Comparison of ENCODE assay signal across 20 cellular contexts in the genomic region with DNA sequence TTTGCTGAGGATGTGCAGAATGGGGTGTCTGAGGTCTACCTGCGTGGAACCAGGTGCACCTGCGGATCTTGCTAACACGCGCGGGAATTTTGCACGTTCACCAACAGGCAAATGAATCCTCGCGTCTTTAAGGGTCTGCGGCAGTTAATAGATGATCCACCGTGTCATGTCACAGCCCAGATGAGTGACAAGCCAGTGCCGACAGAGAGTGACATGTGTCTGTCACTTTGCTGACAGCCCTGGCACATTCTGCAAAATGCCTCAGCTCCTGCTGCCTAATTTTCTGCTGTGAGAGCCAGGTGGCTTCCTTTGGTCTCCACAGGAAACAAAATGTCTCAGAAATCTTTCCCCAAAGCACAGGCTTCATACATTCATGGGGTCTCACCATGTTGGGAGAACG. TPM values are rescaled to one million over a fixed set of nuclear protein-coding genes. Genes with fewer than 3 reads are reported as not detected.
DNase-seq lines count a peak whose midpoint lies in the region; ATAC-seq and TF ChIP-seq lines count a peak whose summit lies in the region.
"Had no signal": no experiment of that assay in that cellular context is flagged by ENCODE, and none has a peak within 500 bp of the region (broad histone marks: within the 10 kb centered on the region; RNA-seq: fewer than 3 reads in every experiment).

No MANE protein-coding gene starts in this region.

- in situ Hi-C loops in KBM-7 (cut with MboI; ENCODE audit: low pct_unique_long_range_greater_than_20kb, low sequenced_read_pairs): no loop called here

- intact Hi-C loops in activated naive CD4-positive, alpha-beta T cell treated with anti-CD3 and anti-CD28 coated beads for 36 hours (cut with micrococcal nuclease): loop anchor here (5.0 kb wide), 1 partner anchor 588 kb away; no protein-coding TSS in a partner anchor

- H2AFZ ChIP-seq in neural progenitor cell (replicated peaks): no peak overlapping the region
- H2AFZ ChIP-seq: GM23248 had no signal

- ATAC-seq in activated CD8-positive, alpha-beta T cell treated with anti-CD3 and anti-CD28 coated beads, Interleukin-2, amount 10 ng/mL, durations not matched to agents 7 days and 5 days: peak; percentile 38
- ATAC-seq: PC-3 had no signal

- H3K36me3 Mint-ChIP-seq in activated naive CD4-positive, alpha-beta T cell treated with anti-CD3 and anti-CD28 coated beads for 36 hours (ENCODE audit: low read depth): no peaks in the 10 kb centered on the region
- no peaks in the 10 kb centered on the region for H3K36me3 Mint-ChIP-seq in activated CD8-positive, alpha-beta T cell treated with anti-CD3 and anti-CD28 coated beads, Interleukin-2, amount 10 ng/mL, durations not matched to agents 7 days and 5 days (ENCODE audit: low read depth)
- no peaks in the 10 kb centered on the region for H3K36me3 Mint-ChIP-seq in neural progenitor cell
- H3K36me3 Mint-ChIP-seq in CD8-positive, alpha-beta memory T cell: no peaks in the 10 kb centered on the region
- H3K36me3 Mint-ChIP-seq: CD4-positive, CD25-positive, alpha-beta regulatory T cell had no signal

- H3K9me3 ChIP-seq in neural progenitor cell (ENCODE audit: low read depth): no peaks in the 10 kb centered on the region
- peaks cover 5% of the 10 kb centered on the region for H3K9me3 ChIP-seq in CD8-positive, alpha-beta memory T cell (ENCODE audit: low read length)

- POLR2A ChIA-PET in activated CD8-positive, alpha-beta T cell treated with anti-CD3 and anti-CD28 coated beads, Interleukin-2, amount 10 ng/mL, durations not matched to agents 7 days and 5 days (lab: Charles Lee): no interaction called here
- POLR2A ChIA-PET in CD8-positive, alpha-beta memory T cell (lab: Charles Lee): no interaction called here

- H3K27me3 ChIP-seq in neural progenitor cell: peaks cover 28% of the 10 kb centered on the region
- no peaks in the 10 kb centered on the region for H3K27me3 ChIP-seq in CD8-positive, alpha-beta memory T cell (ENCODE audit: insufficient read depth, low read length, poor library complexity, severe bottlenecking)
- H3K27me3 ChIP-seq: SJSA1 had no signal

- H3K27ac ChIP-seq in neural progenitor cell: no peak overlapping the region
- H3K27ac ChIP-seq in CD8-positive, alpha-beta memory T cell (ENCODE audit: low read depth, low read length): no peak overlapping the region
- H3K27ac ChIP-seq: GM23248, SJSA1 had no signal

- no peak for TF ChIP-seq CTCF in neural progenitor cell (IDR thresholded peaks at IDR 0.05)

- peak; percentile 10 for DNase-seq in activated naive CD4-positive, alpha-beta T cell treated with anti-CD3 and anti-CD28 coated beads for 36 hours
- DNase-seq in activated naive CD4-positive, alpha-beta T cell treated with Interleukin-2 at 50 U/mL for 16 hours: no peak
- DNase-seq in KBM-7 (peak; percentile 56), neural progenitor cell (ENCODE audit: low spot score) (peak; percentile 11), NCI-H2029 (lab: John Stamatoyannopoulos, UW) (no peak), NCI-H1105 (lab: John Stamatoyannopoulos, UW) (no peak)
- peak; percentile 48 for DNase-seq in activated CD8-positive, alpha-beta T cell treated with anti-CD3 and anti-CD28 coated beads, Interleukin-2, amount 10 ng/mL, durations not matched to agents 7 days and 5 days
- DNase-seq in CD8-positive, alpha-beta memory T cell: no peak
- DNase-seq: ACHN, DMS79 treated with DMSO at 0.1 percent for 48 hours, GDM1, GM23248, Karpas-422, MM.1S, NCI-H1417 treated with DMSO at 0.1 percent for 48 hours, NCI-H2029 treated with DMSO at 0.1 percent for 48 hours, NCI-H524, PC-3 had no signal

- no peak overlapping the region for H3K4me3 Mint-ChIP-seq in activated naive CD4-positive, alpha-beta T cell treated with anti-CD3 and anti-CD28 coated beads for 36 hours
- no peak overlapping the region for H3K4me3 Mint-ChIP-seq in activated CD8-positive, alpha-beta T cell treated with anti-CD3 and anti-CD28 coated beads, Interleukin-2, amount 10 ng/mL, durations not matched to agents 7 days and 5 days
- no peak overlapping the region for H3K4me3 Mint-ChIP-seq in neural progenitor cell
- no peak overlapping the region for H3K4me3 Mint-ChIP-seq in CD8-positive, alpha-beta memory T cell

- CTCF ChIA-PET in activated naive CD4-positive, alpha-beta T cell treated with anti-CD3 and anti-CD28 coated beads for 36 hours (lab: Charles Lee): no interaction called here
- CTCF ChIA-PET in activated CD8-positive, alpha-beta T cell treated with anti-CD3 and anti-CD28 coated beads, Interleukin-2, amount 10 ng/mL, durations not matched to agents 7 days and 5 days (lab: Charles Lee): no interaction called here
- CTCF ChIA-PET in CD8-positive, alpha-beta memory T cell (lab: Charles Lee): no interaction called here

- H3K27ac Mint-ChIP-seq in activated naive CD4-positive, alpha-beta T cell treated with anti-CD3 and anti-CD28 coated beads for 36 hours: no peak overlapping the region
- H3K27ac Mint-ChIP-seq in activated CD8-positive, alpha-beta T cell treated with anti-CD3 and anti-CD28 coated beads, Interleukin-2, amount 10 ng/mL, durations not matched to agents 7 days and 5 days: no peak overlapping the region
- H3K27ac Mint-ChIP-seq in neural progenitor cell: no peak overlapping the region
- H3K27ac Mint-ChIP-seq in CD8-positive, alpha-beta memory T cell: no peak overlapping the region
- H3K27ac Mint-ChIP-seq: CD4-positive, CD25-positive, alpha-beta regulatory T cell had no signal

- no peak overlapping the region for H3K4me2 ChIP-seq in neural progenitor cell

- H3K4me1 ChIP-seq in neural progenitor cell: no peaks in the 10 kb centered on the region
- no peaks in the 10 kb centered on the region for H3K4me1 ChIP-seq in CD8-positive, alpha-beta memory T cell (ENCODE audit: insufficient read depth, low read length)
- H3K4me1 ChIP-seq: SJSA1 had no signal

- no peak overlapping the region for H3K4me3 ChIP-seq in neural progenitor cell
- H3K4me3 ChIP-seq in CD8-positive, alpha-beta memory T cell (ENCODE audit: low read length): no peak overlapping the region
- H3K4me3 ChIP-seq: GM23248, SJSA1 had no signal

- peaks cover 20% of the 10 kb centered on the region for H3F3A ChIP-seq in neural progenitor cell (ENCODE audit: low read depth)

- no peaks in the 10 kb centered on the region for H3K79me2 ChIP-seq in neural progenitor cell (ENCODE audit: low read depth)

- H3K36me3 ChIP-seq in neural progenitor cell: no peaks in the 10 kb centered on the region
- H3K36me3 ChIP-seq in CD8-positive, alpha-beta memory T cell (ENCODE audit: insufficient read depth, low read length): no peaks in the 10 kb centered on the region
- H3K36me3 ChIP-seq: SJSA1 had no signal

- H3K27me3 Mint-ChIP-seq in activated naive CD4-positive, alpha-beta T cell treated with anti-CD3 and anti-CD28 coated beads for 36 hours (ENCODE audit: low read depth): peaks cover 7% of the 10 kb centered on the region
- H3K27me3 Mint-ChIP-seq in activated CD8-positive, alpha-beta T cell treated with anti-CD3 and anti-CD28 coated beads, Interleukin-2, amount 10 ng/mL, durations not matched to agents 7 days and 5 days (ENCODE audit: low read depth): no peaks in the 10 kb centered on the region
- H3K27me3 Mint-ChIP-seq in neural progenitor cell (ENCODE audit: insufficient read depth, low read depth): peaks cover 12% of the 10 kb centered on the region
- peaks cover 0 to 2% of the 10 kb centered on the region in 2 donors for H3K27me3 Mint-ChIP-seq in CD8-positive, alpha-beta memory T cell
- H3K27me3 Mint-ChIP-seq: CD4-positive, CD25-positive, alpha-beta regulatory T cell had no signal

- H3K9ac ChIP-seq in neural progenitor cell: no peak overlapping the region
- H3K9ac ChIP-seq: GM23248 had no signal

- H4K20me1 ChIP-seq in neural progenitor cell (ENCODE audit: low read depth): no peaks in the 10 kb centered on the region

- peaks cover 8% of the 10 kb centered on the region for H3K9me3 Mint-ChIP-seq in activated naive CD4-positive, alpha-beta T cell treated with anti-CD3 and anti-CD28 coated beads for 36 hours
- peaks cover 3% of the 10 kb centered on the region for H3K9me3 Mint-ChIP-seq in activated CD8-positive, alpha-beta T cell treated with anti-CD3 and anti-CD28 coated beads, Interleukin-2, amount 10 ng/mL, durations not matched to agents 7 days and 5 days (ENCODE audit: insufficient read depth)
- H3K9me3 Mint-ChIP-seq in neural progenitor cell: no peaks in the 10 kb centered on the region
- peaks cover 0 to 11% (median 5%) of the 10 kb centered on the region in 5 donors for H3K9me3 Mint-ChIP-seq in CD8-positive, alpha-beta memory T cell

- no peaks in the 10 kb centered on the region for H3K4me1 Mint-ChIP-seq in activated naive CD4-positive, alpha-beta T cell treated with anti-CD3 and anti-CD28 coated beads for 36 hours (ENCODE audit: low read depth)
- no peaks in the 10 kb centered on the region for H3K4me1 Mint-ChIP-seq in activated CD8-positive, alpha-beta T cell treated with anti-CD3 and anti-CD28 coated beads, Interleukin-2, amount 10 ng/mL, durations not matched to agents 7 days and 5 days (ENCODE audit: low read depth)
- H3K4me1 Mint-ChIP-seq in neural progenitor cell: no peaks in the 10 kb centered on the region
- no peaks in the 10 kb centered on the region for H3K4me1 Mint-ChIP-seq in CD8-positive, alpha-beta memory T cell
- H3K4me1 Mint-ChIP-seq: CD4-positive, CD25-positive, alpha-beta regulatory T cell had no signal

RNA-seq across cellular contexts. Expression of a gene that starts 56.2 kb away (rescaled TPM):
- not detected for total RNA-seq in activated naive CD4-positive, alpha-beta T cell treated with anti-CD3 and anti-CD28 coated beads for 36 hours
- not detected for total RNA-seq in activated CD8-positive, alpha-beta T cell treated with anti-CD3 and anti-CD28 coated beads, Interleukin-2, amount 10 ng/mL, durations not matched to agents 7 days and 5 days
- total RNA-seq in neural progenitor cell (ENCODE audit: low replicate concordance): not detected in 2 replicates
- not detected for total RNA-seq in CD8-positive, alpha-beta memory T cell
- polyA plus RNA-seq in CD8-positive, alpha-beta memory T cell: not detected
- total RNA-seq: CD4-positive, CD25-positive, alpha-beta regulatory T cell; GM23248; PC-3; SJSA1 had no signal
- polyA plus RNA-seq: CD4-positive, CD25-positive, alpha-beta regulatory T cell; GM23248 had no signal

Comparison
In these comparisons a context has a peak if more than half of its experiments do, and no peak if none do; other contexts are left out.
1. DNase-seq: peak in activated naive CD4-positive, alpha-beta T cell treated with anti-CD3 and anti-CD28 coated beads for 36 hours (single experiment), KBM-7 (single experiment), activated CD8-positive, alpha-beta T cell treated with anti-CD3 and anti-CD28 coated beads, Interleukin-2, amount 10 ng/mL, durations not matched to agents 7 days and 5 days (single experiment) and neural progenitor cell (single experiment); none in activated naive CD4-positive, alpha-beta T cell treated with Interleukin-2 at 50 U/mL for 16 hours (single experiment), CD8-positive, alpha-beta memory T cell (0 of 5), NCI-H2029 (single experiment) and NCI-H1105 (single experiment).